ENCODE assay signal across 9 cellular contexts in genomic region chr6:6712979-6713514, GRCh38.
DNase-seq lines count a peak whose midpoint lies in the region; ATAC-seq and FAIRE-seq lines count a peak whose summit lies in the region.
"Had no signal": no experiment of that assay in that cellular context is flagged by ENCODE, and none has a peak within 500 bp of the region (broad histone marks: within the 10 kb centered on the region; RNA-seq: fewer than 3 reads in every experiment).

No MANE protein-coding gene starts in this region.

- no peak overlapping the region for H2AFZ ChIP-seq in Karpas-422 (ENCODE audit: low read length)

- no peak overlapping the region for H3K27ac Mint-ChIP-seq in activated naive CD4-positive, alpha-beta T cell treated with anti-CD3 and anti-CD28 coated beads, Interleukin-2, amount 10 ng/mL, durations not matched to agents 7 days and 5 days
- H3K27ac Mint-ChIP-seq in T-helper 2 cell treated with Interferon-gamma antibody and Interleukin-4, amounts not matched to agents 5 μg/mL and 100 μg/mL, for 36 hours: no peak overlapping the region

- no peaks in the 10 kb centered on the region for H3K36me3 Mint-ChIP-seq in activated naive CD4-positive, alpha-beta T cell treated with anti-CD3 and anti-CD28 coated beads, Interleukin-2, amount 10 ng/mL, durations not matched to agents 7 days and 5 days
- H3K36me3 Mint-ChIP-seq in T-helper 2 cell treated with Interferon-gamma antibody and Interleukin-4, amounts not matched to agents 5 μg/mL and 100 μg/mL, for 36 hours (ENCODE audit: low read depth): no peaks in the 10 kb centered on the region

- H3K9me2 ChIP-seq in Karpas-422 (replicated peaks; ENCODE audit: insufficient read depth, low read length): no peaks in the 10 kb centered on the region

- H3K4me2 ChIP-seq in Karpas-422 (ENCODE audit: low read depth, low read length, poor library complexity, severe bottlenecking): no peak overlapping the region
- H3K4me2 ChIP-seq: KMS-11 had no signal

- H3K4me3 ChIP-seq in Karpas-422 (ENCODE audit: low read length): no peak overlapping the region

- no peak for FAIRE-seq in urothelium cell line (lab: Jason Lieb, UNC)

- H3K9me3 ChIP-seq in Karpas-422 (ENCODE audit: low read length): no peaks in the 10 kb centered on the region

- H3K4me1 Mint-ChIP-seq in activated naive CD4-positive, alpha-beta T cell treated with anti-CD3 and anti-CD28 coated beads, Interleukin-2, amount 10 ng/mL, durations not matched to agents 7 days and 5 days: peaks cover 48% of the 10 kb centered on the region
- H3K4me1 Mint-ChIP-seq in T-helper 2 cell treated with Interferon-gamma antibody and Interleukin-4, amounts not matched to agents 5 μg/mL and 100 μg/mL, for 36 hours (ENCODE audit: low read depth): peaks cover 26% of the 10 kb centered on the region

- H3K27ac ChIP-seq in Karpas-422 (ENCODE audit: low read length): no peak overlapping the region
- H3K27ac ChIP-seq: KMS-11 had no signal

- H3K27me3 Mint-ChIP-seq in activated naive CD4-positive, alpha-beta T cell treated with anti-CD3 and anti-CD28 coated beads, Interleukin-2, amount 10 ng/mL, durations not matched to agents 7 days and 5 days: peaks cover 43% of the 10 kb centered on the region
- peaks cover 29% of the 10 kb centered on the region for H3K27me3 Mint-ChIP-seq in T-helper 2 cell treated with Interferon-gamma antibody and Interleukin-4, amounts not matched to agents 5 μg/mL and 100 μg/mL, for 36 hours (ENCODE audit: low read depth)

- no peaks in the 10 kb centered on the region for H3K9me3 Mint-ChIP-seq in activated naive CD4-positive, alpha-beta T cell treated with anti-CD3 and anti-CD28 coated beads, Interleukin-2, amount 10 ng/mL, durations not matched to agents 7 days and 5 days
- no peaks in the 10 kb centered on the region for H3K9me3 Mint-ChIP-seq in T-helper 2 cell treated with Interferon-gamma antibody and Interleukin-4, amounts not matched to agents 5 μg/mL and 100 μg/mL, for 36 hours

- CTCF ChIA-PET in activated naive CD4-positive, alpha-beta T cell treated with anti-CD3 and anti-CD28 coated beads, Interleukin-2, amount 10 ng/mL, durations not matched to agents 7 days and 5 days (lab: Charles Lee): interaction anchor here (0.6 to 2.9 kb wide), 6 partner anchors 12 to 526 kb away, joined by 3 to 10 read pairs (median 3); no protein-coding TSS in a partner anchor

- DNase-seq in activated naive CD4-positive, alpha-beta T cell treated with anti-CD3 and anti-CD28 coated beads, Interleukin-2, amount 10 ng/mL, durations not matched to agents 7 days and 5 days: peak; percentile 44
- DNase-seq in activated naive CD4-positive, alpha-beta T cell treated with anti-CD3 and anti-CD28 coated beads, Interleukin-2, amount 50 U/mL, for 16 hours: no peak
- DNase-seq in SKM-1 treated with dmso at 0.1 percent for 144 hours (lab: John Stamatoyannopoulos, UW; ENCODE audit: unreplicated experiment) (peak; percentile 88), left lobe of liver (ENCODE audit: low spot score) (no peak), urothelium cell line (ENCODE audit: low spot score) (peak; percentile 12), NCI-H1930 (lab: John Stamatoyannopoulos, UW) (no peak), Karpas-422 (no peak)
- DNase-seq in T-helper 2 cell treated with Interferon-gamma antibody and Interleukin-4, amounts not matched to agents 5 μg/mL and 100 μg/mL, for 36 hours (ENCODE audit: low spot score): no peak

- no peaks in the 10 kb centered on the region for H3K36me3 ChIP-seq in Karpas-422 (ENCODE audit: insufficient read depth, low read length)

- 0 out of 2 replicates have a peak, but pooled peaks cover 2% of the 10 kb centered on the region for H3K27me3 ChIP-seq in Karpas-422 (ENCODE audit: low read length)

- ATAC-seq in left lobe of liver: peak; percentile 47

- H3K4me3 Mint-ChIP-seq in activated naive CD4-positive, alpha-beta T cell treated with anti-CD3 and anti-CD28 coated beads, Interleukin-2, amount 10 ng/mL, durations not matched to agents 7 days and 5 days: no peak overlapping the region
- H3K4me3 Mint-ChIP-seq in T-helper 2 cell treated with Interferon-gamma antibody and Interleukin-4, amounts not matched to agents 5 μg/mL and 100 μg/mL, for 36 hours: no peak overlapping the region

- no peaks in the 10 kb centered on the region for H4K20me1 ChIP-seq in Karpas-422 (ENCODE audit: insufficient read depth, low read depth, low read length)

- peaks cover 9% of the 10 kb centered on the region for H3K4me1 ChIP-seq in Karpas-422 (ENCODE audit: low read length)

- no peak overlapping the region for H3K9ac ChIP-seq in Karpas-422 (ENCODE audit: low read length)
- H3K9ac ChIP-seq: KMS-11 had no signal

- H3K79me2 ChIP-seq in Karpas-422 (ENCODE audit: low read length): no peaks in the 10 kb centered on the region

Comparison
In these comparisons a context has a peak if more than half of its experiments do, and no peak if none do; other contexts are left out.
1. DNase-seq: peak in activated naive CD4-positive, alpha-beta T cell treated with anti-CD3 and anti-CD28 coated beads, Interleukin-2, amount 10 ng/mL, durations not matched to agents 7 days and 5 days (single experiment), SKM-1 treated with dmso at 0.1 percent for 144 hours (single experiment) and urothelium cell line (single experiment); none in activated naive CD4-positive, alpha-beta T cell treated with anti-CD3 and anti-CD28 coated beads, Interleukin-2, amount 50 U/mL, for 16 hours (single experiment), left lobe of liver (single experiment), NCI-H1930 (0 of 2), Karpas-422 (single experiment) and T-helper 2 cell treated with Interferon-gamma antibody and Interleukin-4, amounts not matched to agents 5 μg/mL and 100 μg/mL, for 36 hours (single experiment).